In the genomic region with DNA sequence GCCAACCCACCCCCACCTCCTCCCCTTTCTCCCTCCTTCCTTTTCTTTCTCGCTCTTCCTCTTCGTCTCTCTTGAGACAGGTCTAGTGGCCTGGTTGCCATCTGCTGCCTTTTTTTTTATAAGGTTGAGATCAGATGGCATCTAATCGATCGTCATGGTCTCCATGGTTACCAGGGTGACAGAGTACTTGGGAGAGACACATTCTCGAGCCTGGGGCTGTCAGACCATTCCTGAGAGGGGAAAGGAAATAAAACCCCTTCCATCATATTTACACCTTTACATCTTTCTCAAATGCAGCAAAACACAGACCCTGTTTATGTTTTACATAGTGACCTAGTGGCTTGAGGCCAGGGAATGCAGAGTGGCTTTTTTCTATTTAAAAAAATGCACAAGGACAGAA, we compare ENCODE assay signal across 15 cellular contexts.
"Had no signal": no experiment of that assay in that cellular context is flagged by ENCODE, and none has a peak within 500 bp of the region (broad histone marks: within the 10 kb centered on the region; RNA-seq: fewer than 3 reads in every experiment).

No MANE protein-coding gene starts in this region.

- H3K36me3 ChIP-seq: stomach, thoracic aorta had no signal

- H3K4me1 ChIP-seq: parathyroid adenoma had no signal

- H3K27ac ChIP-seq: parathyroid adenoma, stomach, thoracic aorta had no signal

- H3K27ac Mint-ChIP-seq: activated B cell treated with CpG ODN at 0.5 μM for 24 hours; activated CD4-positive, alpha-beta T cell treated with anti-CD3 and anti-CD28 coated beads, Interleukin-2, amount 10 ng/mL, durations not matched to agents 7 days and 5 days; activated naive CD4-positive, alpha-beta T cell treated with anti-CD3 and anti-CD28 coated beads, Interleukin-2, amount 50 U/mL, for 24 hours; activated T-helper 2 cell treated with anti-CD3 and anti-CD28 coated beads, Interferon-gamma antibody, Interleukin-2, Interleukin-4, amounts not matched to agents 10 μg/mL and 5 μg/mL and 100 μg/mL, durations not matched to agents 14 hours and 24 hours and 36 hours had no signal

- H3K9ac ChIP-seq: parathyroid adenoma had no signal

- DNase-seq: activated B cell treated with CpG ODN at 0.5 μM for 24 hours; activated CD4-positive, alpha-beta T cell treated with anti-CD3 and anti-CD28 coated beads, Interleukin-2, amount 10 ng/mL, durations not matched to agents 7 days and 5 days; activated T-cell treated with anti-CD3 and anti-CD28 coated beads for 4 hours; central memory CD4-positive, alpha-beta T cell; cortex of kidney; effector memory CD4-positive, alpha-beta T cell; erythroblast; hippocampal formation; kidney glomerular epithelial cell; stimulated activated CD4-positive, alpha-beta T cell treated with anti-CD3 and anti-CD28 coated beads, Interleukin-4, amount 100 ng/mL, for 4 hours; stomach had no signal

- H3K4me3 ChIP-seq: stomach, thoracic aorta had no signal

- H3K36me3 Mint-ChIP-seq: activated naive CD4-positive, alpha-beta T cell treated with anti-CD3 and anti-CD28 coated beads, Interleukin-2, amount 50 U/mL, for 24 hours had no signal

- H3K4me1 Mint-ChIP-seq: activated CD4-positive, alpha-beta T cell treated with anti-CD3 and anti-CD28 coated beads, Interleukin-2, amount 10 ng/mL, durations not matched to agents 7 days and 5 days; activated naive CD4-positive, alpha-beta T cell treated with anti-CD3 and anti-CD28 coated beads, Interleukin-2, amount 50 U/mL, for 24 hours had no signal

- H3K27me3 ChIP-seq: stomach had no signal

- H3K4me3 Mint-ChIP-seq: activated B cell treated with CpG ODN at 0.5 μM for 24 hours; activated CD4-positive, alpha-beta T cell treated with anti-CD3 and anti-CD28 coated beads, Interleukin-2, amount 10 ng/mL, durations not matched to agents 7 days and 5 days; activated naive CD4-positive, alpha-beta T cell treated with anti-CD3 and anti-CD28 coated beads, Interleukin-2, amount 50 U/mL, for 24 hours had no signal

- H3K9me3 ChIP-seq: stomach, thoracic aorta had no signal

- H3K9me3 Mint-ChIP-seq: activated B cell treated with CpG ODN at 0.5 μM for 24 hours; activated CD4-positive, alpha-beta T cell treated with anti-CD3 and anti-CD28 coated beads, Interleukin-2, amount 10 ng/mL, durations not matched to agents 7 days and 5 days; activated naive CD4-positive, alpha-beta T cell treated with anti-CD3 and anti-CD28 coated beads, Interleukin-2, amount 50 U/mL, for 24 hours; activated T-helper 2 cell treated with anti-CD3 and anti-CD28 coated beads, Interferon-gamma antibody, Interleukin-2, Interleukin-4, amounts not matched to agents 10 μg/mL and 5 μg/mL and 100 μg/mL, durations not matched to agents 14 hours and 24 hours and 36 hours had no signal

- H3K27me3 Mint-ChIP-seq: activated B cell treated with CpG ODN at 0.5 μM for 24 hours had no signal
